22 cellular contexts compared by ENCODE assay signal in the genomic region with DNA sequence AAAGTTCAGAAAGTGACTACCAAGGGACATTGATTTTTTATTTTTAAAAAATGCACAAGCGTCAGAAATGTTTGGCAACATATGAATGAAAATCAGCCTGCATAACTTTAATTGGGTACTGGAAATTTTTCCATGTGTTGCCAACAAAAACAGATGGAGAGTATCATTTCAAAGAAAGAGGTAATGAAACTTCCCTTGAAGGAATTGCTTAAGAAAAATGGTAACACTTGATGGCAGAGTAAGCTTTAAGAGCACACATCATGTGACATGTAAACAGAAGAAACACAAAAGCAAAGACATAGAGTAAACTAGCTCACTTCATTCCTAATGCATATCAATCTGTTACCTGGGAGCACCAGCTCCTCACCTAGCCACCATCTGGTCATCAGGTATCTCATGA. TPM values are rescaled to one million over a fixed set of nuclear protein-coding genes. Genes with fewer than 3 reads are reported as not detected.
"Had no signal": no experiment of that assay in that cellular context is flagged by ENCODE, and none has a peak within 500 bp of the region (broad histone marks: within the 10 kb centered on the region; RNA-seq: fewer than 3 reads in every experiment).

No MANE protein-coding gene starts in this region.

- DNase-seq: activated CD4-positive, alpha-beta T cell treated with anti-CD3 and anti-CD28 coated beads for 36 hours; activated CD8-positive, alpha-beta T cell treated with anti-CD3 and anti-CD28 coated beads for 36 hours; activated effector memory CD4-positive, alpha-beta T cell treated with Interleukin-2 at 50 U/mL for 16 hours; activated naive CD4-positive, alpha-beta T cell treated with anti-CD3 and anti-CD28 coated beads, Interleukin-2, amount 50 U/mL, for 16 hours; activated T-cell treated with anti-CD3 and anti-CD28 coated beads, Interleukin-2, amount 50 U/mL, for 4 hours; central memory CD4-positive, alpha-beta T cell; cortex of kidney; effector CD8-positive, alpha-beta T cell; left colon; psoas muscle; right lobe of liver; stimulated activated CD4-positive, alpha-beta T cell treated with anti-CD3 and anti-CD28 coated beads, Interleukin-1b, Interleukin-23, amount 100 ng/mL, for 48 hours; stimulated activated naive CD8-positive, alpha-beta T cell treated with anti-CD3 and anti-CD28 coated beads, Interleukin-15, amount 100 ng/mL, for 72 hours; T-helper 17 cell; upper lobe of left lung had no signal

- ATAC-seq: activated CD4-positive, alpha-beta T cell treated with anti-CD3 and anti-CD28 coated beads for 36 hours; activated CD8-positive, alpha-beta T cell treated with anti-CD3 and anti-CD28 coated beads for 36 hours; activated T-cell treated with anti-CD3 and anti-CD28 coated beads, Interleukin-2, amount 50 U/mL, for 4 hours; left colon; psoas muscle; stimulated activated naive CD8-positive, alpha-beta T cell treated with anti-CD3 and anti-CD28 coated beads, Interleukin-15, amount 100 ng/mL, for 72 hours; T-helper 17 cell had no signal

- H3K9me3 ChIP-seq: psoas muscle, right lobe of liver, upper lobe of left lung had no signal

- H3K36me3 ChIP-seq: right lobe of liver, upper lobe of left lung had no signal

- H3K4me1 ChIP-seq: psoas muscle, right lobe of liver, upper lobe of left lung had no signal

- H3K27me3 ChIP-seq: right lobe of liver, upper lobe of left lung had no signal

- H3K27ac ChIP-seq: psoas muscle, right lobe of liver had no signal

- H3K4me3 ChIP-seq: lung, psoas muscle, right lobe of liver, upper lobe of left lung had no signal

RNA-seq across cellular contexts. Expression of gene OR2K2, which starts 47.1 kb away (rescaled TPM):
- total RNA-seq: activated CD4-positive, alpha-beta T cell treated with anti-CD3 and anti-CD28 coated beads for 36 hours; activated CD8-positive, alpha-beta T cell treated with anti-CD3 and anti-CD28 coated beads for 36 hours; activated T-cell treated with anti-CD3 and anti-CD28 coated beads, Interleukin-2, amount 50 U/mL, for 4 hours; endothelial cell of umbilical vein; fibroblast of lung; left colon; lung; mesothelial cell of epicardium; neural crest cell; osteocyte; right lobe of liver; T-helper 17 cell; temporal lobe; upper lobe of left lung had no signal
- polyA plus RNA-seq: endothelial cell of umbilical vein, fibroblast of lung, lung had no signal
